ENCODE assay signal across 10 cellular contexts in the genomic region with DNA sequence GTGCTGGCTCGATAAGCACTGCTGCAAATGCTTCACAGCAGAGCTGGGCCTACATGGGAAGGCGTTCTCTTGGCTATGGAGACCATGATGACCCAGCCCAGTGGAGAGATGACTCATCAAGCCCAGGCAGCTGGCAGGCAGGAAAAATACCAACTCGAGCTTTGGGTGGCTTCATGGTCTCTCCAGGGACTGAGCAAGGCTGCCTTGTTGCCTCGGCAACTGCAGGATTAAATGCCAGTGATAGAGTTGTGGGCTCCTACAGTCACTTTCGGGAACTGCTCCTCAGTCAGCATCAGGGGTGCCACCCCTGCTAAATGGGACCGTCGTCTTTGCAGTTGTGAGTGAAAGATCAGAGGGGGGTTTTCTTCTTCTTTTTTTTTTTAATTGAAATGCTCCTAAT. TPM values are rescaled to one million over a fixed set of nuclear protein-coding genes. Genes with fewer than 3 reads are reported as not detected.
DNase-seq lines count a peak whose midpoint lies in the region; ATAC-seq and TF ChIP-seq lines count a peak whose summit lies in the region.
"Had no signal": no experiment of that assay in that cellular context is flagged by ENCODE, and none has a peak within 500 bp of the region (broad histone marks: within the 10 kb centered on the region; RNA-seq: fewer than 3 reads in every experiment).

No MANE protein-coding gene starts in this region.

- H3K27ac Mint-ChIP-seq in WTC11, result no peak overlapping the region
- no peak overlapping the region for H3K27ac Mint-ChIP-seq in naive thymus-derived CD4-positive, alpha-beta T cell
- H3K27ac Mint-ChIP-seq: activated naive CD8-positive, alpha-beta T cell had no signal

- H3F3A ChIP-seq in MM.1S (ENCODE audit: insufficient read depth, low read length), result no peaks in the 10 kb centered on the region

- no peak overlapping the region for H3K4me2 ChIP-seq in MM.1S (ENCODE audit: low read depth, low read length)

- H3K79me2 ChIP-seq in MM.1S (ENCODE audit: low read length), result no peaks in the 10 kb centered on the region

- ATAC-seq in WTC11, result peak; percentile 65
- ATAC-seq in naive thymus-derived CD4-positive, alpha-beta T cell, result no peak
- no peak for ATAC-seq in HG02840 (IDR thresholded peaks at IDR 0.05; ENCODE audit: low FRiP score, unreplicated experiment)

- H3K27ac ChIP-seq in naive thymus-derived CD4-positive, alpha-beta T cell (ENCODE audit: low read depth, low read length), result no peak overlapping the region
- H3K27ac ChIP-seq in MM.1S (ENCODE audit: low read length), result no peak overlapping the region
- H3K27ac ChIP-seq: ovary had no signal

- H3K4me3 Mint-ChIP-seq in WTC11, result no peak overlapping the region
- H3K4me3 Mint-ChIP-seq in naive thymus-derived CD4-positive, alpha-beta T cell, result no peak overlapping the region
- H3K4me3 Mint-ChIP-seq: activated naive CD8-positive, alpha-beta T cell had no signal

- peaks cover 22% of the 10 kb centered on the region for H3K4me1 Mint-ChIP-seq in WTC11
- no peaks in the 10 kb centered on the region for H3K4me1 Mint-ChIP-seq in naive thymus-derived CD4-positive, alpha-beta T cell

- H3K4me1 ChIP-seq in naive thymus-derived CD4-positive, alpha-beta T cell (ENCODE audit: control insufficient read depth in 2 of 2, insufficient read depth in 2 of 2, low read length in 2 of 2), result no peaks in the 10 kb centered on the region
- H3K4me1 ChIP-seq in MM.1S (ENCODE audit: low read length), result no peaks in the 10 kb centered on the region

- H3K9me3 Mint-ChIP-seq in WTC11, result peaks cover 13% of the 10 kb centered on the region
- H3K9me3 Mint-ChIP-seq in naive thymus-derived CD4-positive, alpha-beta T cell, result peaks cover 0 to 13% (median 0%) of the 10 kb centered on the region in 11 donors

- no peaks in the 10 kb centered on the region for H3K36me3 ChIP-seq in naive thymus-derived CD4-positive, alpha-beta T cell (ENCODE audit: control insufficient read depth in 2 of 3, insufficient read depth in 3 of 3, low read length in 3 of 3)
- H3K36me3 ChIP-seq in MM.1S (replicated peaks; ENCODE audit: insufficient read depth, low read length), result no peaks in the 10 kb centered on the region
- H3K36me3 ChIP-seq: ovary had no signal

- DNase-seq in AG04449 (ENCODE audit: low read depth, low spot score) (no peak), HT-29 (ENCODE audit: low spot score) (peak; percentile 57), WTC11 (ENCODE audit: low spot score) (no peak), kidney tubule cell (ENCODE audit: low spot score) (peak; percentile 77), KBM-7 (no peak), MM.1S (no peak)
- DNase-seq in naive thymus-derived CD4-positive, alpha-beta T cell, result no peak

- no peaks in the 10 kb centered on the region for H3K9me2 ChIP-seq in MM.1S (replicated peaks; ENCODE audit: insufficient read depth, low read length)

- no peaks in the 10 kb centered on the region for H3K27me3 ChIP-seq in naive thymus-derived CD4-positive, alpha-beta T cell (ENCODE audit: control insufficient read depth in 2 of 2, insufficient read depth in 2 of 2, low read length in 2 of 2)
- H3K27me3 ChIP-seq in MM.1S (replicated peaks; ENCODE audit: insufficient read depth, low read length), result no peaks in the 10 kb centered on the region
- H3K27me3 ChIP-seq: ovary had no signal

- POLR2A ChIA-PET in AG04449 (lab: Yijun Ruan, JAX), result interaction anchor here (0.6 to 0.8 kb wide), 2 partner anchors 14 to 17 kb away, joined by 3 to 4 read pairs; no protein-coding TSS in a partner anchor
- POLR2A ChIA-PET in WTC11 (lab: Charles Lee), result no interaction called here
- POLR2A ChIA-PET in naive thymus-derived CD4-positive, alpha-beta T cell (lab: Charles Lee), result no interaction called here

- no peak overlapping the region for H2AFZ ChIP-seq in MM.1S (ENCODE audit: low read length)

- H3K9me3 ChIP-seq in naive thymus-derived CD4-positive, alpha-beta T cell (ENCODE audit: control insufficient read depth in 2 of 3, low read length in 3 of 3), result no peaks in the 10 kb centered on the region
- H3K9me3 ChIP-seq in MM.1S (replicated peaks; ENCODE audit: insufficient read depth, low read length), result no peaks in the 10 kb centered on the region
- H3K9me3 ChIP-seq: ovary had no signal

- H3K36me3 Mint-ChIP-seq in WTC11, result peaks cover 48% of the 10 kb centered on the region
- peaks cover 0 to 5% (median 0%) of the 10 kb centered on the region in 5 donors for H3K36me3 Mint-ChIP-seq in naive thymus-derived CD4-positive, alpha-beta T cell
- H3K36me3 Mint-ChIP-seq: activated naive CD8-positive, alpha-beta T cell had no signal

- no peaks in the 10 kb centered on the region for H4K20me1 ChIP-seq in MM.1S (ENCODE audit: insufficient read depth, low read length)

- no peak overlapping the region for H3K4me3 ChIP-seq in AG04449 (ENCODE audit: low read depth, low read length)
- H3K4me3 ChIP-seq in naive thymus-derived CD4-positive, alpha-beta T cell (ENCODE audit: low read length), result no peak overlapping the region
- no peak overlapping the region for H3K4me3 ChIP-seq in MM.1S (ENCODE audit: low read length)
- H3K4me3 ChIP-seq: ovary had no signal

- CTCF ChIA-PET in AG04449 (lab: Yijun Ruan, JAX), result interaction anchor here (0.7 to 5.9 kb wide), 11 partner anchors 9 to 534 kb away, joined by 3 to 103 read pairs (median 3); no protein-coding TSS in a partner anchor
- CTCF ChIA-PET in WTC11 (lab: Charles Lee), result interaction anchor here (0.8 to 2.2 kb wide), 4 partner anchors 10 to 196 kb away, joined by 3 to 9 read pairs (median 5); no protein-coding TSS in a partner anchor
- CTCF ChIA-PET in naive thymus-derived CD4-positive, alpha-beta T cell (lab: Charles Lee), result interaction anchor here (1.3 kb wide), 1 partner anchor 8 kb away, joined by 3 read pairs; no protein-coding TSS in a partner anchor

- H3K27me3 Mint-ChIP-seq in WTC11 (ENCODE audit: low read depth), result no peaks in the 10 kb centered on the region
- peaks cover 5 to 16% (median 11%) of the 10 kb centered on the region in 5 donors for H3K27me3 Mint-ChIP-seq in naive thymus-derived CD4-positive, alpha-beta T cell
- H3K27me3 Mint-ChIP-seq: activated naive CD8-positive, alpha-beta T cell had no signal

- no peak overlapping the region for H3K9ac ChIP-seq in MM.1S (ENCODE audit: low read length)

- intact Hi-C loops in naive thymus-derived CD4-positive, alpha-beta T cell (cut with micrococcal nuclease), result no loop called here

- TF ChIP-seq CTCF in AG04449 (IDR thresholded peaks at IDR 0.05; ENCODE audit: insufficient read depth, low read length, missing control alignments) (peak; percentile 6), WTC11 (IDR thresholded peaks at IDR 0.05) (no peak), MM.1S (IDR thresholded peaks at IDR 0.05; ENCODE audit: low read length) (no peak)

- in situ Hi-C loops in KBM-7 (cut with MboI; ENCODE audit: low pct_unique_long_range_greater_than_20kb, low sequenced_read_pairs), result no loop called here

TF ChIP-seq in WTC11, 78 proteins besides CTCF, POLR2A, EP300 and RAD21 (continues in another document):
- TF ChIP-seq, protein P1, sequence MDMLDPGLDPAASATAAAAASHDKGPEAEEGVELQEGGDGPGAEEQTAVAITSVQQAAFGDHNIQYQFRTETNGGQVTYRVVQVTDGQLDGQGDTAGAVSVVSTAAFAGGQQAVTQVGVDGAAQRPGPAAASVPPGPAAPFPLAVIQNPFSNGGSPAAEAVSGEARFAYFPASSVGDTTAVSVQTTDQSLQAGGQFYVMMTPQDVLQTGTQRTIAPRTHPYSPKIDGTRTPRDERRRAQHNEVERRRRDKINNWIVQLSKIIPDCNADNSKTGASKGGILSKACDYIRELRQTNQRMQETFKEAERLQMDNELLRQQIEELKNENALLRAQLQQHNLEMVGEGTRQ (CRISPR knock-in tag; IDR thresholded peaks at IDR 0.05), result no peak
- TF ChIP-seq TEAD4 (CRISPR knock-in tag; IDR thresholded peaks at IDR 0.05) (no peak), NFYB (CRISPR knock-in tag; conservative IDR thresholded peaks at IDR 0.05; ENCODE audit: low read depth) (no peak), SP1 (CRISPR knock-in tag; conservative IDR thresholded peaks at IDR 0.05) (no peak), HMGA2 (CRISPR knock-in tag; IDR thresholded peaks at IDR 0.05) (no peak), FOXP1 (CRISPR knock-in tag; IDR thresholded peaks at IDR 0.05; ENCODE audit: borderline replicate concordance) (no peak), JAZF1 (CRISPR knock-in tag; IDR thresholded peaks at IDR 0.05) (no peak)
- TF ChIP-seq, protein P2, sequence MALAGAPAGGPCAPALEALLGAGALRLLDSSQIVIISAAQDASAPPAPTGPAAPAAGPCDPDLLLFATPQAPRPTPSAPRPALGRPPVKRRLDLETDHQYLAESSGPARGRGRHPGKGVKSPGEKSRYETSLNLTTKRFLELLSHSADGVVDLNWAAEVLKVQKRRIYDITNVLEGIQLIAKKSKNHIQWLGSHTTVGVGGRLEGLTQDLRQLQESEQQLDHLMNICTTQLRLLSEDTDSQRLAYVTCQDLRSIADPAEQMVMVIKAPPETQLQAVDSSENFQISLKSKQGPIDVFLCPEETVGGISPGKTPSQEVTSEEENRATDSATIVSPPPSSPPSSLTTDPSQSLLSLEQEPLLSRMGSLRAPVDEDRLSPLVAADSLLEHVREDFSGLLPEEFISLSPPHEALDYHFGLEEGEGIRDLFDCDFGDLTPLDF (CRISPR knock-in tag; IDR thresholded peaks at IDR 0.05), result no peak

RNA-seq across cellular contexts. Expression of gene MYZAP, which starts 54.6 kb away (rescaled TPM):
- 6.5 and 7.7 TPM in 2 replicates for total RNA-seq in HT-29 (2014; rRNA removed; shearing (Covaris generic))
- total RNA-seq in WTC11 (2021), result 0.60 to 0.73 TPM (median 0.68 TPM) in 3 replicates
- total RNA-seq in naive thymus-derived CD4-positive, alpha-beta T cell, result 1 to 10 TPM in 4 of 5 experiments, not detected in 1; 1.1 to 2.2 (median 1.7) TPM
- 1 to 10 TPM; 4.2 to 9.7 TPM for polyA plus RNA-seq in naive thymus-derived CD4-positive, alpha-beta T cell

Comparison
In these comparisons a context has a peak if more than half of its experiments do, and no peak if none do; other contexts are left out.
1. DNase-seq: peak in HT-29 (single experiment) and kidney tubule cell (single experiment); none in AG04449 (single experiment), WTC11 (single experiment), naive thymus-derived CD4-positive, alpha-beta T cell (0 of 9), KBM-7 (single experiment) and MM.1S (single experiment).